ENCODE assay signal across 27 cellular contexts in the genomic region with DNA sequence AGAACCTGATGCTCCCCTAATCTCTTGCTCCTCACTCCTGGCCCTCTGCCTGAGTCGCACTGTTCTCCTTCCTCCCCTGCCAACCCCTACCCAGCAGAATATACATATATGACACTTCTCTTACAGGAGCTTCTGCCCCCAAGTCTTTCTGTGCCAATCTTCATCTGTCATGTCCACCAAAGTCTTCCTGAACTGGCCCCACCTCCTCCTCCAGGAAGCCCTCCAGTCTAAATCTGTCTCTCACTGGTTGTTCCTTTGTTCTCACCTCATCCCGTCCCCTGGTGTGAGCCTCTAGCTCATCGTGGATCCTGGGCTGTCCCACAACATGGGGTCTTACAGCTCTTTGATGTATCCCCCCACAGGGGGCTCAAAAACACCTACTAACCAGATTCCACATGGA. TPM values are rescaled to one million over a fixed set of nuclear protein-coding genes. Genes with fewer than 3 reads are reported as not detected.
"Had no signal": no experiment of that assay in that cellular context is flagged by ENCODE, and none has a peak within 500 bp of the region (broad histone marks: within the 10 kb centered on the region; RNA-seq: fewer than 3 reads in every experiment).

No MANE protein-coding gene starts in this region.

- DNase-seq: activated CD4-positive, alpha-beta T cell treated with anti-CD3 and anti-CD28 coated beads for 36 hours; activated CD4-positive, alpha-beta T cell treated with anti-CD3 and anti-CD28 coated beads, Interleukin-2, amount 10 ng/mL, durations not matched to agents 7 days and 5 days; activated CD4-positive, alpha-beta T cell treated with anti-CD3 and anti-CD28 coated beads, Interleukin-2, amount 50 U/mL, for 48 hours; activated CD8-positive, alpha-beta T cell treated with anti-CD3 and anti-CD28 coated beads, Interleukin-2, amount 10 ng/mL, durations not matched to agents 7 days and 5 days; activated gamma-delta T cell; activated naive CD4-positive, alpha-beta T cell treated with Interleukin-2 at 50 U/mL for 16 hours; activated T-cell treated with anti-CD3 and anti-CD28 coated beads, Interleukin-2, amount 50 U/mL, for 24 hours; caudate nucleus; cerebellar nuclear complex; NCI-H1417 treated with DMSO at 0.1 percent for 48 hours; NCI-H187 treated with DMSO at 0.1 percent for 48 hours; NCI-H2081; NCI-H2227 treated with DMSO at 0.1 percent for 48 hours; NCI-H446; NCI-H526 treated with DMSO at 0.1 percent for 48 hours; SJCRH30; T-helper 1 cell; T-helper 2 cell; T-helper 9 cell had no signal

- H3K27ac ChIP-seq: adrenal gland, SJCRH30, SK-N-MC had no signal

- H3K4me3 ChIP-seq: adrenal gland, SJCRH30, SK-N-MC had no signal

- H3K4me1 ChIP-seq: adrenal gland, SJCRH30 had no signal

- H3K9me3 ChIP-seq: adrenal gland, SJCRH30 had no signal

- ATAC-seq: activated CD4-positive, alpha-beta T cell treated with anti-CD3 and anti-CD28 coated beads for 36 hours; activated CD4-positive, CD25-positive, alpha-beta regulatory T cell treated with anti-CD3 and anti-CD28 coated beads, Interleukin-2, amount 50 U/mL, for 24 hours; activated CD8-positive, alpha-beta T cell treated with anti-CD3 and anti-CD28 coated beads, Interleukin-2, amount 10 ng/mL, durations not matched to agents 7 days and 5 days had no signal

- FAIRE-seq: bronchial epithelial cell had no signal

- H3K36me3 ChIP-seq: adrenal gland, SJCRH30 had no signal

RNA-seq across cellular contexts. Expression of a gene that starts 8.3 kb away (rescaled TPM):
- total RNA-seq: activated CD4-positive, alpha-beta T cell treated with anti-CD3 and anti-CD28 coated beads for 36 hours; activated CD4-positive, alpha-beta T cell treated with anti-CD3 and anti-CD28 coated beads, Interleukin-2, amount 10 ng/mL, durations not matched to agents 7 days and 5 days; activated CD8-positive, alpha-beta T cell treated with anti-CD3 and anti-CD28 coated beads, Interleukin-2, amount 10 ng/mL, durations not matched to agents 7 days and 5 days; activated T-helper 2 cell treated with anti-CD3 and anti-CD28 coated beads, Interferon-gamma antibody, Interleukin-2, Interleukin-4, amounts not matched to agents 10 μg/mL and 5 μg/mL and 100 μg/mL, durations not matched to agents 14 hours and 24 hours and 36 hours; bronchial epithelial cell; M059J; OCI-LY7; RPMI7951; SJCRH30 had no signal
- polyA plus RNA-seq: adrenal gland had no signal

RNA-seq across cellular contexts. Expression of a gene that starts 52.2 kb away (rescaled TPM):
- total RNA-seq: activated CD4-positive, alpha-beta T cell treated with anti-CD3 and anti-CD28 coated beads for 36 hours; activated CD4-positive, alpha-beta T cell treated with anti-CD3 and anti-CD28 coated beads, Interleukin-2, amount 10 ng/mL, durations not matched to agents 7 days and 5 days; activated CD8-positive, alpha-beta T cell treated with anti-CD3 and anti-CD28 coated beads, Interleukin-2, amount 10 ng/mL, durations not matched to agents 7 days and 5 days; activated T-helper 2 cell treated with anti-CD3 and anti-CD28 coated beads, Interferon-gamma antibody, Interleukin-2, Interleukin-4, amounts not matched to agents 10 μg/mL and 5 μg/mL and 100 μg/mL, durations not matched to agents 14 hours and 24 hours and 36 hours; adrenal gland; bronchial epithelial cell; M059J; OCI-LY7; RPMI7951; SJCRH30 had no signal
- polyA plus RNA-seq: adrenal gland had no signal
